8 cellular contexts compared by ENCODE assay signal in genomic region chr16:3150346-3151218, GRCh38. TPM values are rescaled to one million over a fixed set of nuclear protein-coding genes. Genes with fewer than 3 reads are reported as not detected.
DNase-seq lines count a peak whose midpoint lies in the region; ATAC-seq and TF ChIP-seq lines count a peak whose summit lies in the region.

No MANE protein-coding gene starts in this region.

- BruUV-seq in mammary epithelial cell (replicated peaks; lab: Mats Ljungman, UMichigan) = TSS peak; percentile 83

- H3K4me3 ChIP-seq in AG04449 (ENCODE audit: low read depth, low read length) (peak overlapping the region; percentile 87), WERI-Rb-1 (ENCODE audit: low read depth, low read length) (peak overlapping the region; percentile 85), mammary epithelial cell (replicated peaks in 1 of 3; ENCODE audit: insufficient read depth in 1 of 3, low read depth in 2 of 3, low read length in 3 of 3) (peak overlapping the region; percentile 62 to 70 (median 70))

- H4K20me1 ChIP-seq in mammary epithelial cell (ENCODE audit: insufficient read depth, low read length) = no peaks in the 10 kb centered on the region

- H3K4me3 Mint-ChIP-seq in immature natural killer cell = peak overlapping the region; percentile 88 to 96 (median 93)

- H2AFZ ChIP-seq in mammary epithelial cell (ENCODE audit: low read depth, low read length) = peak overlapping the region; percentile 97

- H3K4me2 ChIP-seq in mammary epithelial cell (ENCODE audit: insufficient read depth, low read depth, low read length) = peak overlapping the region; percentile 93

- H3K27me3 ChIP-seq in WERI-Rb-1 (ENCODE audit: insufficient read depth, low read depth, severe bottlenecking) = peaks cover 7% of the 10 kb centered on the region
- H3K27me3 ChIP-seq in mammary epithelial cell (ENCODE audit: insufficient read depth, low read length) = no peaks in the 10 kb centered on the region

- intact Hi-C loops in mammary epithelial cell (cut with micrococcal nuclease) = loop anchor here (1.0 to 5.0 kb wide), 5 partner anchors 8 to 350 kb away; partner anchors contain the start of genes CLUAP1 and ZNF263

- under 1% methylated on average over 25 of the region's 62 CpGs for WGBS in mammary epithelial cell (ENCODE audit: low coverage, missing lambda C conversion rate)

- no peaks in the 10 kb centered on the region for H3K36me3 ChIP-seq in WERI-Rb-1
- no peaks in the 10 kb centered on the region for H3K36me3 ChIP-seq in mammary epithelial cell (ENCODE audit: insufficient read depth, low read length)

- POLR2A ChIA-PET in AG04449 (lab: Yijun Ruan, JAX) = interaction anchor here (0.7 to 1.5 kb wide), 5 partner anchors 8 to 38 kb away, joined by 3 to 10 read pairs (median 3); partner anchors contain the start of gene ZNF213

- no peaks in the 10 kb centered on the region for H3K9me3 ChIP-seq in WERI-Rb-1 (ENCODE audit: severe bottlenecking)
- no peaks in the 10 kb centered on the region for H3K9me3 ChIP-seq in mammary epithelial cell (replicated peaks; ENCODE audit: insufficient read depth, low read length)

- ATAC-seq in GM18873 (IDR thresholded peaks at IDR 0.05; ENCODE audit: low FRiP score, unreplicated experiment) (peak; percentile 65), HG03135 (IDR thresholded peaks at IDR 0.05; ENCODE audit: unreplicated experiment) (peak; percentile 72)

- no peak for TF ChIP-seq CTCF in AG04449 (IDR thresholded peaks at IDR 0.05; ENCODE audit: insufficient read depth, low read length, missing control alignments)
- TF ChIP-seq CTCF in WERI-Rb-1 (IDR thresholded peaks at IDR 0.05; ENCODE audit: low read depth, low read length) = no peak
- no peak for TF ChIP-seq CTCF in mammary epithelial cell (conservative IDR thresholded peaks at IDR 0.05 in 1 of 2, IDR thresholded peaks at IDR 0.05 in 1 of 2; ENCODE audit: extremely low read depth in 1 of 2, insufficient read depth in 1 of 2, low read depth in 1 of 2, low read length in 2 of 2)

- dilution Hi-C loops in mammary epithelial cell (cut with HindIII; ENCODE audit: low sequenced_read_pairs) = loop anchor here (5.0 kb wide), 2 partner anchors 53 to 97 kb away; partner anchors contain the start of gene ZSCAN10

- H3K36me3 Mint-ChIP-seq in immature natural killer cell = no peaks in the 10 kb centered on the region

- H3K9ac ChIP-seq in mammary epithelial cell (ENCODE audit: insufficient read depth, low read length) = peak overlapping the region; percentile 71

- H3K4me1 ChIP-seq in mammary epithelial cell (ENCODE audit: insufficient read depth, low read length) = peaks cover 14% of the 10 kb centered on the region

- no peaks in the 10 kb centered on the region for H3K9me3 Mint-ChIP-seq in immature natural killer cell

- H3K79me2 ChIP-seq in mammary epithelial cell (ENCODE audit: insufficient read depth, low read length) = no peaks in the 10 kb centered on the region

- in situ Hi-C loops in mammary epithelial cell (cut with MboI; ENCODE audit: low sequenced_read_pairs in 2 of 2) = no loop called here

- H3K27ac ChIP-seq in WERI-Rb-1 (peak overlapping the region; percentile 47), mammary epithelial cell (ENCODE audit: insufficient read depth, low read depth, low read length) (peak overlapping the region; percentile 70)

- DNase-seq in AG04449 (ENCODE audit: low read depth, low spot score) (no peak), NCI-H2196 (lab: John Stamatoyannopoulos, UW; ENCODE audit: unreplicated experiment) (peak; percentile 97), WERI-Rb-1 (peak; percentile 96), mammary epithelial cell (peak; percentile 96), immature natural killer cell (peak; percentile 96 to 97 (median 96)), smooth muscle cell of the brain vasculature (ENCODE audit: low read depth, low spot score) (peak; percentile 87)

- peaks cover 32 to 44% of the 10 kb centered on the region in 2 donors for H3K4me1 Mint-ChIP-seq in immature natural killer cell

- CTCF ChIA-PET in AG04449 (lab: Yijun Ruan, JAX) = interaction anchor here (0.7 to 10.3 kb wide), 12 partner anchors 8 to 122 kb away, joined by 3 to 206 read pairs (median 4); partner anchors contain the start of gene ZNF213
- CTCF ChIA-PET in mammary epithelial cell (lab: Charles Lee; ENCODE audit: low non-redundant PET) = interaction anchor here (0.6 to 1.0 kb wide), 3 partner anchors 42 to 1253 kb away, joined by 3 to 7 read pairs (median 3); no protein-coding TSS in a partner anchor

- peaks cover 26 to 33% (median 28%) of the 10 kb centered on the region in 3 donors for H3K27me3 Mint-ChIP-seq in immature natural killer cell (ENCODE audit: low read depth in 3 of 3)

- peak overlapping the region; percentile 72 to 95 (median 88) for H3K27ac Mint-ChIP-seq in immature natural killer cell

RNA-seq across cellular contexts. Expression of gene ZNF213, which starts 15.8 kb away (rescaled TPM):
- total RNA-seq in mammary epithelial cell = 10 to 100 TPM in 1 of 2 donors, 1 to 10 TPM in 1; 7.7 to 10.8 TPM
- 0.78 TPM for polyA plus RNA-seq in mammary epithelial cell
- 6.5 TPM for polyA minus RNA-seq in mammary epithelial cell
- 1 to 10 TPM; 1.7 to 4.5 (median 2.4) TPM for polyA plus RNA-seq in immature natural killer cell

RNA-seq across cellular contexts. Expression of gene OR1F1, which starts 37.4 kb away (rescaled TPM):
- total RNA-seq in mammary epithelial cell = not detected
- polyA plus RNA-seq in mammary epithelial cell = 0.54 TPM
- polyA minus RNA-seq in mammary epithelial cell = not detected
- not detected for polyA plus RNA-seq in immature natural killer cell

RNA-seq across cellular contexts. Expression of gene ZNF205, which starts 38.2 kb away (rescaled TPM):
- 10 to 100 TPM; 14.8 to 19.2 TPM for total RNA-seq in mammary epithelial cell
- polyA plus RNA-seq in mammary epithelial cell (9.8 TPM), immature natural killer cell (under 1 TPM in 1 of 3 donors, not detected in 2; 0.13 TPM)
- 6.7 TPM for polyA minus RNA-seq in mammary epithelial cell

RNA-seq across cellular contexts. Expression of gene ZSCAN10, which starts 51.5 kb away (rescaled TPM):
- not detected for total RNA-seq in mammary epithelial cell
- polyA plus RNA-seq in mammary epithelial cell (not detected), immature natural killer cell (under 1 TPM in 1 of 3 donors, not detected in 2; 0.13 TPM)
- polyA minus RNA-seq in mammary epithelial cell = not detected
